ENCODE assay signal across 8 cellular contexts in the genomic region with DNA sequence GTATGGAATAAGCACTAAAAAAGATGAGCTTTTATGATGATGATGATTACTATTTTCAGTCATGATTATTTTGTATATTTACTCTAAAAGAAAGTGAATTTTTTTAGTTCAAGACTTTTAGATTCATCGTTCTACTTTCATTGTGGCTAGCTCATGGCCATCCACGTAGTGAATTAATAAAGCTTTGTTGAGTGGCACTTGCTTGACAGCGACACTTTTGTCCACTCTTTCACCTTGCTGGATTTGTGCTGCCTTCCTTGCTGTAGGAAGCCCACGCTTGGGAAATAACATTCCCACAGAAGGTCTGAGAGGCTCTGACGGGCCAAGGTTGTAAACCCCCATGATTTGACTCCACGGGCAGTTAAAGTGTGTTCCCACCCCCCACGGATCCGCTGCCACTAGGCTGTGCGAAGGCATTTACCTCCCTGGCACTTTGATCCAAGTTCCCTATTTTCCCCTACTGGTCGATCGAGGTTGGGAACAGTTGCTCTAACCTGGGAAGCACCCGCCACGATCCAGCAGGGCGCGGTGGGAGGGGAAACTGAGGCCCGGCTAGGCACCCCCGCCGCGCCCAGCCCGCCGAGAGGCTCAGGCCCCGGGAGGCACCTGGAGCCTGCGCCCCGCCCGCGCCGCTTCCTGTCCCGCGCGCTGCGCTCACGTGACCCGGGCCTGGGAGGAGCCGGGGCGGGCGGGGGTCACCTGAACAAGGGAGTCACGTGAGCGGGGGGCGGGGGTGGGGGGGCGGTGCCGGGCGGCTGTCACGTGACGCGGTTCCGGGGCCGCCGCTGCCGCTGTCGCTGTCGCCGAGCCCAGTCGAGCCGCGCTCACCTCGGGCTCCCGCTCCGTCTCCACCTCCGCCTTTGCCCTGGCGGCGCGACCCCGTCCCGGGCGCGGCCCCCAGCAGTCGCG. TPM values are rescaled to one million over a fixed set of nuclear protein-coding genes. Genes with fewer than 3 reads are reported as not detected.
DNase-seq lines count a peak whose midpoint lies in the region; ATAC-seq and TF ChIP-seq lines count a peak whose summit lies in the region.

A gene with protein sequence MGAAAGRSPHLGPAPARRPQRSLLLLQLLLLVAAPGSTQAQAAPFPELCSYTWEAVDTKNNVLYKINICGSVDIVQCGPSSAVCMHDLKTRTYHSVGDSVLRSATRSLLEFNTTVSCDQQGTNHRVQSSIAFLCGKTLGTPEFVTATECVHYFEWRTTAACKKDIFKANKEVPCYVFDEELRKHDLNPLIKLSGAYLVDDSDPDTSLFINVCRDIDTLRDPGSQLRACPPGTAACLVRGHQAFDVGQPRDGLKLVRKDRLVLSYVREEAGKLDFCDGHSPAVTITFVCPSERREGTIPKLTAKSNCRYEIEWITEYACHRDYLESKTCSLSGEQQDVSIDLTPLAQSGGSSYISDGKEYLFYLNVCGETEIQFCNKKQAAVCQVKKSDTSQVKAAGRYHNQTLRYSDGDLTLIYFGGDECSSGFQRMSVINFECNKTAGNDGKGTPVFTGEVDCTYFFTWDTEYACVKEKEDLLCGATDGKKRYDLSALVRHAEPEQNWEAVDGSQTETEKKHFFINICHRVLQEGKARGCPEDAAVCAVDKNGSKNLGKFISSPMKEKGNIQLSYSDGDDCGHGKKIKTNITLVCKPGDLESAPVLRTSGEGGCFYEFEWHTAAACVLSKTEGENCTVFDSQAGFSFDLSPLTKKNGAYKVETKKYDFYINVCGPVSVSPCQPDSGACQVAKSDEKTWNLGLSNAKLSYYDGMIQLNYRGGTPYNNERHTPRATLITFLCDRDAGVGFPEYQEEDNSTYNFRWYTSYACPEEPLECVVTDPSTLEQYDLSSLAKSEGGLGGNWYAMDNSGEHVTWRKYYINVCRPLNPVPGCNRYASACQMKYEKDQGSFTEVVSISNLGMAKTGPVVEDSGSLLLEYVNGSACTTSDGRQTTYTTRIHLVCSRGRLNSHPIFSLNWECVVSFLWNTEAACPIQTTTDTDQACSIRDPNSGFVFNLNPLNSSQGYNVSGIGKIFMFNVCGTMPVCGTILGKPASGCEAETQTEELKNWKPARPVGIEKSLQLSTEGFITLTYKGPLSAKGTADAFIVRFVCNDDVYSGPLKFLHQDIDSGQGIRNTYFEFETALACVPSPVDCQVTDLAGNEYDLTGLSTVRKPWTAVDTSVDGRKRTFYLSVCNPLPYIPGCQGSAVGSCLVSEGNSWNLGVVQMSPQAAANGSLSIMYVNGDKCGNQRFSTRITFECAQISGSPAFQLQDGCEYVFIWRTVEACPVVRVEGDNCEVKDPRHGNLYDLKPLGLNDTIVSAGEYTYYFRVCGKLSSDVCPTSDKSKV (N-terminal part only) (plus strand): TSS at position 788 of the 909 bp plus-strand sequence. CDS start 165 bp downstream, outside the sequence.

- peak within 1 kb of the TSS; percentile 61; the same call in 1 of the 2 replicates for H3K27ac ChIP-seq in MM.1S (ENCODE audit: low read length)

- H3K4me3 ChIP-seq in HAP-1 (peak within 1 kb of the TSS; percentile 64), MM.1S (ENCODE audit: low read length) (peak within 1 kb of the TSS; percentile 71)

- H3K9me2 ChIP-seq in MM.1S (replicated peaks; ENCODE audit: insufficient read depth, low read length), result no peaks in the 10 kb centered on the region

- no peaks in the 10 kb centered on the region for H4K20me1 ChIP-seq in MM.1S (ENCODE audit: insufficient read depth, low read length)

- in situ Hi-C loops in HAP-1 (cut with MboI; ENCODE audit: low sequenced_read_pairs), result no loop called here

- DNase-seq in GM04504 (ENCODE audit: low read depth) (peak; percentile 77), HAP-1 (ENCODE audit: low spot score in 2 of 2) (peak; percentile 78 to 93), MM.1S (peak; percentile 89), germinal center (ENCODE audit: low spot score) (peak; percentile 98), occipital lobe (lab: John Stamatoyannopoulos, UW) (peak; percentile 75), superior temporal gyrus (ENCODE audit: extremely low spot score) (peak; percentile 81)
- peak; percentile 96 for DNase-seq in activated naive CD4-positive, alpha-beta T cell treated with anti-CD3 and anti-CD28 coated beads, Interleukin-2, amount 50 U/mL, for 16 hours

- peak; percentile 85 for ATAC-seq in SK-N-SH treated with all-trans-retinoic acid at 6 μM for 48 hours

- H3K4me2 ChIP-seq in MM.1S (ENCODE audit: low read depth, low read length), result peak within 1 kb of the TSS; percentile 81

- peaks cover 13% of the 10 kb centered on the region for H3K4me1 ChIP-seq in HAP-1
- peaks cover 14% of the 10 kb centered on the region for H3K4me1 ChIP-seq in MM.1S (ENCODE audit: low read length)

- H3F3A ChIP-seq in MM.1S (ENCODE audit: insufficient read depth, low read length), result peaks cover 9% of the 10 kb centered on the region

- H3K79me2 ChIP-seq in MM.1S (ENCODE audit: low read length), result peaks cover 44% of the 10 kb centered on the region

- H3K36me3 ChIP-seq in HAP-1 (replicated peaks) (no peaks in the 10 kb centered on the region), MM.1S (replicated peaks; ENCODE audit: insufficient read depth, low read length) (no peaks in the 10 kb centered on the region)

- peak within 1 kb of the TSS; percentile 85 for H3K9ac ChIP-seq in MM.1S (ENCODE audit: low read length)

- no peaks in the 10 kb centered on the region for H3K9me3 ChIP-seq in HAP-1
- H3K9me3 ChIP-seq in MM.1S (replicated peaks; ENCODE audit: insufficient read depth, low read length), result no peaks in the 10 kb centered on the region

- H3K27me3 ChIP-seq in HAP-1 (ENCODE audit: low read depth), result peaks cover 5% of the 10 kb centered on the region
- no peaks in the 10 kb centered on the region for H3K27me3 ChIP-seq in MM.1S (replicated peaks; ENCODE audit: insufficient read depth, low read length)

- H2AFZ ChIP-seq in MM.1S (ENCODE audit: low read length), result peak within 1 kb of the TSS; percentile 82

- no peak for TF ChIP-seq CTCF in MM.1S (IDR thresholded peaks at IDR 0.05; ENCODE audit: low read length)

TF ChIP-seq in SK-N-SH treated with all-trans-retinoic acid at 6 μM for 48 hours, 23 proteins besides CTCF, POLR2A, EP300 and RAD21 (continues in another document):
- TF ChIP-seq GLIS3 (CRISPR knock-in tag; IDR thresholded peaks at IDR 0.05), result 0 out of 2 replicates have a peak, but pooled peaks have one; percentile 42
- TF ChIP-seq ZNF8 (CRISPR knock-in tag; IDR thresholded peaks at IDR 0.05), result no peak
- TF ChIP-seq, protein P1, sequence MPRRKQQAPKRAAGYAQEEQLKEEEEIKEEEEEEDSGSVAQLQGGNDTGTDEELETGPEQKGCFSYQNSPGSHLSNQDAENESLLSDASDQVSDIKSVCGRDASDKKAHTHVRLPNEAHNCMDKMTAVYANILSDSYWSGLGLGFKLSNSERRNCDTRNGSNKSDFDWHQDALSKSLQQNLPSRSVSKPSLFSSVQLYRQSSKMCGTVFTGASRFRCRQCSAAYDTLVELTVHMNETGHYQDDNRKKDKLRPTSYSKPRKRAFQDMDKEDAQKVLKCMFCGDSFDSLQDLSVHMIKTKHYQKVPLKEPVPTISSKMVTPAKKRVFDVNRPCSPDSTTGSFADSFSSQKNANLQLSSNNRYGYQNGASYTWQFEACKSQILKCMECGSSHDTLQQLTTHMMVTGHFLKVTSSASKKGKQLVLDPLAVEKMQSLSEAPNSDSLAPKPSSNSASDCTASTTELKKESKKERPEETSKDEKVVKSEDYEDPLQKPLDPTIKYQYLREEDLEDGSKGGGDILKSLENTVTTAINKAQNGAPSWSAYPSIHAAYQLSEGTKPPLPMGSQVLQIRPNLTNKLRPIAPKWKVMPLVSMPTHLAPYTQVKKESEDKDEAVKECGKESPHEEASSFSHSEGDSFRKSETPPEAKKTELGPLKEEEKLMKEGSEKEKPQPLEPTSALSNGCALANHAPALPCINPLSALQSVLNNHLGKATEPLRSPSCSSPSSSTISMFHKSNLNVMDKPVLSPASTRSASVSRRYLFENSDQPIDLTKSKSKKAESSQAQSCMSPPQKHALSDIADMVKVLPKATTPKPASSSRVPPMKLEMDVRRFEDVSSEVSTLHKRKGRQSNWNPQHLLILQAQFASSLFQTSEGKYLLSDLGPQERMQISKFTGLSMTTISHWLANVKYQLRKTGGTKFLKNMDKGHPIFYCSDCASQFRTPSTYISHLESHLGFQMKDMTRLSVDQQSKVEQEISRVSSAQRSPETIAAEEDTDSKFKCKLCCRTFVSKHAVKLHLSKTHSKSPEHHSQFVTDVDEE (CRISPR knock-in tag; IDR thresholded peaks at IDR 0.05), result 0 out of 2 replicates have a peak, but pooled peaks have one; percentile 15
- no peak for TF ChIP-seq ZFP30 (CRISPR knock-in tag; IDR thresholded peaks at IDR 0.05)
- TF ChIP-seq, protein P2, sequence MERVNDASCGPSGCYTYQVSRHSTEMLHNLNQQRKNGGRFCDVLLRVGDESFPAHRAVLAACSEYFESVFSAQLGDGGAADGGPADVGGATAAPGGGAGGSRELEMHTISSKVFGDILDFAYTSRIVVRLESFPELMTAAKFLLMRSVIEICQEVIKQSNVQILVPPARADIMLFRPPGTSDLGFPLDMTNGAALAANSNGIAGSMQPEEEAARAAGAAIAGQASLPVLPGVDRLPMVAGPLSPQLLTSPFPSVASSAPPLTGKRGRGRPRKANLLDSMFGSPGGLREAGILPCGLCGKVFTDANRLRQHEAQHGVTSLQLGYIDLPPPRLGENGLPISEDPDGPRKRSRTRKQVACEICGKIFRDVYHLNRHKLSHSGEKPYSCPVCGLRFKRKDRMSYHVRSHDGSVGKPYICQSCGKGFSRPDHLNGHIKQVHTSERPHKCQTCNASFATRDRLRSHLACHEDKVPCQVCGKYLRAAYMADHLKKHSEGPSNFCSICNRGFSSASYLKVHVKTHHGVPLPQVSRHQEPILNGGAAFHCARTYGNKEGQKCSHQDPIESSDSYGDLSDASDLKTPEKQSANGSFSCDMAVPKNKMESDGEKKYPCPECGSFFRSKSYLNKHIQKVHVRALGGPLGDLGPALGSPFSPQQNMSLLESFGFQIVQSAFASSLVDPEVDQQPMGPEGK (CRISPR knock-in tag; IDR thresholded peaks at IDR 0.05; ENCODE audit: borderline replicate concordance), result no peak
- TF ChIP-seq ZNF70 (CRISPR knock-in tag; IDR thresholded peaks at IDR 0.05), result peak; percentile 8; the same call in 1 of the 2 replicates
- TF ChIP-seq SNAI2 (CRISPR knock-in tag; IDR thresholded peaks at IDR 0.05), result no peak
- TF ChIP-seq TCF4 (CRISPR knock-in tag; IDR thresholded peaks at IDR 0.05; ENCODE audit: borderline replicate concordance), result no peak
- TF ChIP-seq RARB (CRISPR knock-in tag; IDR thresholded peaks at IDR 0.05), result no peak
- TF ChIP-seq OSR1 (CRISPR knock-in tag; IDR thresholded peaks at IDR 0.05), result no peak

RNA-seq across cellular contexts. Expression of the gene that starts here (rescaled TPM):
- 36.7 TPM for total RNA-seq in occipital lobe

Comparison
In these comparisons a context has a peak if more than half of its experiments do, and no peak if none do; other contexts are left out.
1. Peak in every context shown above with its lines: DNase-seq, ATAC-seq, H3K4me3 ChIP-seq and H3K27ac ChIP-seq.